ENCODE assay signal across 24 cellular contexts in the genomic region with DNA sequence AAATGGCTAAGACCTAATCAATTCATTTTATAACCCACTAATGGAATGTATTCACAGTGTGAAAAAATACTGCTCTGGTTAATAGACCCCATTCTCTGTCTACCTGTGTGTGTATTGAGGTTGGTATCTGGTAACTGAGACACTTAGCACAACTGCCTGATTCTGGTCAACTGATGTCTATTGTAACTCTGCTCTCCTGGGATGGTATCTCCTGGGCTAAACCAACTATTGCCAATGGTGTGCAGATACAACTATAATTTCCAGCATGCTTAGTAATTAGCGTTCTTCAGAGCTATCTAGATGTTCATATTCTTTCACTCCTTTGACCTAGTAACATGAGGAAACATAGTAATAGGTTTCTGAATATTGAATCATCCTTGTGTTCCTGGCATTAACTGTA. TPM values are rescaled to one million over a fixed set of nuclear protein-coding genes. Genes with fewer than 3 reads are reported as not detected.
DNase-seq lines count a peak whose midpoint lies in the region; ATAC-seq, FAIRE-seq and TF ChIP-seq lines count a peak whose summit lies in the region.
"Had no signal": no experiment of that assay in that cellular context is flagged by ENCODE, and none has a peak within 500 bp of the region (broad histone marks: within the 10 kb centered on the region; RNA-seq: fewer than 3 reads in every experiment).

No MANE protein-coding gene starts in this region.

- WGBS in K562 (ENCODE audit: insufficient coverage, low coverage, missing lambda C conversion rate), result 0% methylated on average over 1 of the region's 1 CpG

- no peaks in the 10 kb centered on the region for H3K4me1 ChIP-seq in HEK293 (ENCODE audit: control insufficient read depth, insufficient read depth, low read length)
- H3K4me1 ChIP-seq in K562 (replicated peaks in 1 of 2; ENCODE audit: control insufficient read depth in 2 of 2, insufficient read depth in 2 of 2, low read length in 2 of 2), result no peaks in the 10 kb centered on the region
- H3K4me1 ChIP-seq: A549; BLaER1 treated with 17β-estradiol and CSF1 and Interleukin-3, amounts not matched to agents 10 nM and 100 nM; Caco-2 had no signal

- H3K27ac ChIP-seq in HEK293 (ENCODE audit: extremely low read depth, low read depth, low read length) (no peak overlapping the region), K562 (ENCODE audit: extremely low read depth, low read depth, low read length) (no peak overlapping the region)
- H3K27ac ChIP-seq: 22Rv1; A549; BLaER1 treated with 17β-estradiol and CSF1 and Interleukin-3, amounts not matched to agents 10 nM and 100 nM; C4-2B had no signal

- H3K27me3 ChIP-seq in K562 (ENCODE audit: control insufficient read depth in 2 of 2, insufficient read depth in 2 of 2, low read length in 2 of 2), result 0 out of 5 replicates have a peak, but pooled peaks cover 0 to 6% of the 10 kb centered on the region in 2 experiments
- H3K27me3 ChIP-seq: BLaER1 treated with 17β-estradiol and CSF1 and Interleukin-3, amounts not matched to agents 10 nM and 100 nM had no signal

- no peak for TF ChIP-seq POLR2A in K562 (conservative IDR thresholded peaks at IDR 0.05)

- no peak for TF ChIP-seq EP300 in K562 (IDR thresholded peaks at IDR 0.05; ENCODE audit: low read length)

- in situ Hi-C loops in K562 (cut with MboI), result no loop called here

- FAIRE-seq in K562 (lab: Jason Lieb, UNC), result peak; percentile 46
- FAIRE-seq: A549, D721Med, G401.6, GM12891, GM19239 had no signal

- H4K20me1 ChIP-seq in K562 (replicated peaks; ENCODE audit: control insufficient read depth, insufficient read depth, low read length), result no peaks in the 10 kb centered on the region
- H4K20me1 ChIP-seq: BLaER1 treated with 17β-estradiol and CSF1 and Interleukin-3, amounts not matched to agents 10 nM and 100 nM had no signal

- intact Hi-C loops in K562 (cut with micrococcal nuclease), result no loop called here

- no peaks in the 10 kb centered on the region for H3K36me3 ChIP-seq in HEK293 (ENCODE audit: control insufficient read depth in 2 of 2, insufficient read depth in 1 of 2, low read length in 2 of 2)
- H3K36me3 ChIP-seq in K562 (ENCODE audit: control insufficient read depth, insufficient read depth, low read length), result no peaks in the 10 kb centered on the region
- H3K36me3 ChIP-seq: BLaER1 treated with 17β-estradiol and CSF1 and Interleukin-3, amounts not matched to agents 10 nM and 100 nM had no signal

- TF ChIP-seq CTCF in HEK293 (tag by site-specific recombination; IDR thresholded peaks at IDR 0.05), result no peak
- TF ChIP-seq CTCF in K562 (IDR thresholded peaks at IDR 0.05 in 2 of 3, conservative IDR thresholded peaks at IDR 0.05 in 1 of 3; ENCODE audit: insufficient read depth in 2 of 3, low read depth in 1 of 3, low read length in 3 of 3), result no peak

- DNase-seq in K562 (ENCODE audit: extremely low read depth in 1 of 4, low spot score in 3 of 4), result no peak
- DNase-seq in fibroblast of the conjunctiva (ENCODE audit: low read depth), result peak; percentile 30
- no peak for DNase-seq in putamen (ENCODE audit: low spot score)
- DNase-seq: AML-193; Caco-2; Calu3; CD4-positive, alpha-beta T cell; CD8-positive, alpha-beta T cell; DMS79 treated with DMSO at 0.1 percent for 48 hours; GF-D8 had no signal

- no peaks in the 10 kb centered on the region for H3K9me1 ChIP-seq in K562 (ENCODE audit: control insufficient read depth, insufficient read depth, low read length)

- POLR2A ChIA-PET in HEK293 (lab: Yijun Ruan, JAX) (no interaction called here), K562 (lab: Yijun Ruan, JAX) (interaction anchor here (0.6 kb wide), 1 partner anchor 793 kb away, joined by 4 read pairs; no protein-coding TSS in a partner anchor)

- no peak for TF ChIP-seq RAD21 in K562 (CRISPR knock-in tag; conservative IDR thresholded peaks at IDR 0.05 in 1 of 2, IDR thresholded peaks at IDR 0.05 in 1 of 2)

- H3K4me3 ChIP-seq in HEK293 (ENCODE audit: low read depth, low read length), result no peak overlapping the region
- no peak overlapping the region for H3K4me3 ChIP-seq in K562
- H3K4me3 ChIP-seq: A549; BLaER1 treated with 17β-estradiol and CSF1 and Interleukin-3, amounts not matched to agents 10 nM and 100 nM had no signal

- CTCF ChIA-PET in HEK293 (lab: Yijun Ruan, JAX), result interaction anchor here (0.5 kb wide), 1 partner anchor 364 kb away, joined by 3 read pairs; no protein-coding TSS in a partner anchor
- CTCF ChIA-PET in K562 (lab: Yijun Ruan, JAX; ENCODE audit: low intra/inter-chr PET ratio), result no interaction called here

- no peak for ATAC-seq in K562
- no peak for ATAC-seq in HG03378 (IDR thresholded peaks at IDR 0.05; ENCODE audit: unreplicated experiment)
- ATAC-seq in HG02970 (IDR thresholded peaks at IDR 0.05; ENCODE audit: low FRiP score, unreplicated experiment), result no peak
- ATAC-seq: A549; CD8-positive, alpha-beta T cell had no signal

- no peaks in the 10 kb centered on the region for H3K79me2 ChIP-seq in K562 (ENCODE audit: control insufficient read depth, insufficient read depth, low read length)

- no peak overlapping the region for H3K9ac ChIP-seq in K562 (ENCODE audit: insufficient read depth in 1 of 2, low read depth in 2 of 2, low read length in 2 of 2)
- H3K9ac ChIP-seq: BLaER1 treated with 17β-estradiol and CSF1 and Interleukin-3, amounts not matched to agents 10 nM and 100 nM had no signal

- no peak overlapping the region for H2AFZ ChIP-seq in K562 (ENCODE audit: low read depth, low read length)

- H3K9me3 ChIP-seq in HEK293 (ENCODE audit: control insufficient read depth, insufficient read depth, low read depth, low read length) (no peaks in the 10 kb centered on the region), K562 (replicated peaks; ENCODE audit: control insufficient read depth, insufficient read depth, low read depth, low read length) (no peaks in the 10 kb centered on the region)
- H3K9me3 ChIP-seq: Caco-2 had no signal

- no peak overlapping the region for H3K4me2 ChIP-seq in K562 (ENCODE audit: insufficient read depth, low read length)
- H3K4me2 ChIP-seq: A549; BLaER1 treated with 17β-estradiol and CSF1 and Interleukin-3, amounts not matched to agents 10 nM and 100 nM had no signal

- no TSS peak for BruUV-seq in K562 (replicated peaks; lab: Mats Ljungman, UMichigan)

TF ChIP-seq in HEK293, 187 proteins besides CTCF, POLR2A, EP300 and RAD21 (continues in another document):
- TF ChIP-seq ZBTB17 (tag by site-specific recombination; IDR thresholded peaks at IDR 0.05) (no peak), BCL11A (tag by site-specific recombination; IDR thresholded peaks at IDR 0.05; ENCODE audit: low read depth) (no peak), ZNF366 (tag by site-specific recombination; conservative IDR thresholded peaks at IDR 0.05) (no peak), ZNF146 (tag by site-specific recombination; IDR thresholded peaks at IDR 0.05) (no peak), ZNF341 (tag by site-specific recombination; IDR thresholded peaks at IDR 0.05; ENCODE audit: low read depth) (no peak), HOXC10 (CRISPR knock-in tag; IDR thresholded peaks at IDR 0.05) (no peak), GLI2 (tag by site-specific recombination; IDR thresholded peaks at IDR 0.05; ENCODE audit: borderline replicate concordance, low read depth) (no peak), ZNF600 (tag by site-specific recombination; IDR thresholded peaks at IDR 0.05) (no peak)

TF ChIP-seq in K562, 482 proteins besides CTCF, POLR2A, EP300 and RAD21 (continues in another document):
- TF ChIP-seq CHD2 (IDR thresholded peaks at IDR 0.05; ENCODE audit: low read depth, low read length), result no peak
- TF ChIP-seq, protein P1, sequence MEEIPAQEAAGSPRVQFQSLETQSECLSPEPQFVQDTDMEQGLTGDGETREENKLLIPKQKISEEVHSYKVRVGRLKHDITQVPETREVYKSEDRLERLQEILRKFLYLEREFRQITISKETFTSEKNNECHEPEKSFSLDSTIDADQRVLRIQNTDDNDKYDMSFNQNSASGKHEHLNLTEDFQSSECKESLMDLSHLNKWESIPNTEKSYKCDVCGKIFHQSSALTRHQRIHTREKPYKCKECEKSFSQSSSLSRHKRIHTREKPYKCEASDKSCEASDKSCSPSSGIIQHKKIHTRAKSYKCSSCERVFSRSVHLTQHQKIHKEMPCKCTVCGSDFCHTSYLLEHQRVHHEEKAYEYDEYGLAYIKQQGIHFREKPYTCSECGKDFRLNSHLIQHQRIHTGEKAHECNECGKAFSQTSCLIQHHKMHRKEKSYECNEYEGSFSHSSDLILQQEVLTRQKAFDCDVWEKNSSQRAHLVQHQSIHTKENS (CRISPR knock-in tag; IDR thresholded peaks at IDR 0.05), result no peak
- no peak for TF ChIP-seq SRSF7 (optimal IDR thresholded peaks at IDR 0.05; ENCODE audit: low read depth, low read length)
- no peak for TF ChIP-seq NFATC3 (IDR thresholded peaks at IDR 0.05)
- TF ChIP-seq ILK (tag; IDR thresholded peaks at IDR 0.05; ENCODE audit: borderline replicate concordance, low read depth), result no peak

RNA-seq across cellular contexts. Expression of a gene that starts 16.7 kb away (rescaled TPM):
- total RNA-seq in K562 (2011; cell fraction: chromatin; rRNA removed; ENCODE audit: low replicate concordance), result 0.05 and 0.44 TPM in 2 replicates
- total RNA-seq in K562 (2011; cell fraction: nucleolus; rRNA removed), result under 0.01 TPM in 2 replicates
- total RNA-seq in K562 (2011; cell fraction: nucleoplasm; rRNA removed), result not detected in 2 replicates
- total RNA-seq in K562 (2014; rRNA removed), result 0.05 TPM in 1 of 2 replicates, not detected in the other
- 0.18 TPM in 1 of 2 replicates, not detected in the other for total RNA-seq in K562 (2014; rRNA removed; fragmentation: Illumina TruSeq; extraction: Trizol)
- total RNA-seq in K562 (2015; rRNA removed; fragmentation: Illumina TruSeq; extraction: Trizol), result 0.23 TPM in 1 of 2 replicates, not detected in the other
- total RNA-seq in K562 (2021), result 0.07 and 0.09 TPM in 2 replicates
- 0.01 TPM in 2 replicates for polyA plus RNA-seq in K562 (2011; rRNA removed)
- not detected in 2 replicates for polyA plus RNA-seq in K562 (2011; cell fraction: cytosol; rRNA removed)
- 0.06 TPM in 1 of 2 replicates, not detected in the other for polyA plus RNA-seq in K562 (2011; cell fraction: nucleus; rRNA removed)
- polyA plus RNA-seq in K562 (2012), result 0.01 and 0.15 TPM in 2 replicates
- 0.09 and 0.28 TPM in 2 replicates for polyA plus RNA-seq in K562 (2014; fragmentation: Illumina TruSeq; extraction: Trizol)
- polyA plus RNA-seq in K562 (2014; fragmentation: Nextera tagmentation; extraction: Ambion mirVana), result under 1 TPM in 1 of 2 experiments, not detected in 1; 0.01 TPM
- 0.01 TPM in 1 of 2 replicates, not detected in the other for polyA plus RNA-seq in K562 (2014; rRNA removed)
- polyA minus RNA-seq in K562 (2011; rRNA and poly(A)+ RNA removed), result 0.04 TPM in 1 of 2 replicates, not detected in the other
- polyA minus RNA-seq in K562 (2011; cell fraction: cytosol; rRNA and poly(A)+ RNA removed), result not detected in 2 replicates
- polyA minus RNA-seq in K562 (2011; cell fraction: nucleus; rRNA and poly(A)+ RNA removed), result 0.11 TPM in 1 of 2 replicates, not detected in the other
- total RNA-seq: A172; B cell; CD4-positive, alpha-beta T cell; CD8-positive, alpha-beta T cell had no signal
- polyA plus RNA-seq: BJ had no signal
